1 cellular context compared by ENCODE assay signal in genomic region chr10:61063035-61063434, GRCh38.
TF ChIP-seq lines count a peak whose summit lies in the region.

No MANE protein-coding gene starts in this region.

TF ChIP-seq in HepG2, 621 proteins besides CTCF, POLR2A, EP300 and RAD21 (continued from another document and continues in another):
- no peak for TF ChIP-seq PLRG1 (conservative IDR thresholded peaks at IDR 0.05)
- no peak for TF ChIP-seq ELF4 (CRISPR knock-in tag; IDR thresholded peaks at IDR 0.05; ENCODE audit: borderline replicate concordance)
- no peak for TF ChIP-seq ZNF678 (CRISPR knock-in tag; IDR thresholded peaks at IDR 0.05)
- 0 out of 2 replicates have a peak, but pooled peaks have one; percentile 25 for TF ChIP-seq STAT5B (CRISPR knock-in tag; IDR thresholded peaks at IDR 0.05)
- TF ChIP-seq ZNF687 (CRISPR knock-in tag; IDR thresholded peaks at IDR 0.05): no peak
- no peak for TF ChIP-seq NFKB2 (CRISPR knock-in tag; IDR thresholded peaks at IDR 0.05; ENCODE audit: borderline replicate concordance)
- TF ChIP-seq CEBPZ (IDR thresholded peaks at IDR 0.05; ENCODE audit: low read length): no peak
- no peak for TF ChIP-seq RFX5 (IDR thresholded peaks at IDR 0.05; ENCODE audit: low read depth, low read length)
- TF ChIP-seq MAF1 (CRISPR knock-in tag; IDR thresholded peaks at IDR 0.05; ENCODE audit: borderline replicate concordance): no peak
- peak; percentile 77 for TF ChIP-seq ZNF7 (CRISPR knock-in tag; IDR thresholded peaks at IDR 0.05)
- no peak for TF ChIP-seq ZNF512B (CRISPR knock-in tag; IDR thresholded peaks at IDR 0.05; ENCODE audit: borderline replicate concordance)
- no peak for TF ChIP-seq TRIM22 (IDR thresholded peaks at IDR 0.05)
- no peak for TF ChIP-seq ZNF841 (CRISPR knock-in tag; IDR thresholded peaks at IDR 0.05; ENCODE audit: borderline replicate concordance)
- TF ChIP-seq IKZF4 (CRISPR knock-in tag; IDR thresholded peaks at IDR 0.05; ENCODE audit: borderline replicate concordance, low read depth, not compliant biosample characterization): no peak
- peak; percentile 67; the same call in 1 of the 2 replicates for TF ChIP-seq ZNF772 (CRISPR knock-in tag; IDR thresholded peaks at IDR 0.05)
- TF ChIP-seq NBN (conservative IDR thresholded peaks at IDR 0.05): no peak
- TF ChIP-seq ZNF281 (CRISPR knock-in tag; IDR thresholded peaks at IDR 0.05; ENCODE audit: borderline replicate concordance): peak; percentile 67; the same call in 1 of the 2 replicates
- no peak for TF ChIP-seq ZBTB46 (CRISPR knock-in tag; IDR thresholded peaks at IDR 0.05; ENCODE audit: borderline replicate concordance)
- TF ChIP-seq KDM1A (CRISPR knock-in tag; IDR thresholded peaks at IDR 0.05): no peak
- peak; percentile 96 for TF ChIP-seq GATAD2A (CRISPR knock-in tag; IDR thresholded peaks at IDR 0.05)
- TF ChIP-seq ZNF530 (CRISPR knock-in tag; IDR thresholded peaks at IDR 0.05; ENCODE audit: low read depth): no peak
- TF ChIP-seq ZNF292 (CRISPR knock-in tag; IDR thresholded peaks at IDR 0.05; ENCODE audit: borderline replicate concordance, low read depth): peak; percentile 67; the same call in 1 of the 2 replicates
- no peak for TF ChIP-seq REL (CRISPR knock-in tag; conservative IDR thresholded peaks at IDR 0.05)
- TF ChIP-seq MTA1 (CRISPR knock-in tag; IDR thresholded peaks at IDR 0.05; ENCODE audit: borderline replicate concordance): no peak
- TF ChIP-seq ZBTB7A (CRISPR knock-in tag; IDR thresholded peaks at IDR 0.05): no peak
- no peak for TF ChIP-seq SNRNP70 (IDR thresholded peaks at IDR 0.05; ENCODE audit: low read depth, low read length)
- TF ChIP-seq FOXA3 (CRISPR knock-in tag; IDR thresholded peaks at IDR 0.05): peak; percentile 94
- TF ChIP-seq ZMAT3 (CRISPR knock-in tag; conservative IDR thresholded peaks at IDR 0.05): no peak
- TF ChIP-seq ZBTB44 (CRISPR knock-in tag; IDR thresholded peaks at IDR 0.05): no peak
- TF ChIP-seq ZNF792 (CRISPR knock-in tag; IDR thresholded peaks at IDR 0.05): peak; percentile 78; the same call in 1 of the 2 replicates
- TF ChIP-seq SRF (IDR thresholded peaks at IDR 0.05; ENCODE audit: low read depth, low read length): no peak
- TF ChIP-seq ZNF713 (CRISPR knock-in tag; IDR thresholded peaks at IDR 0.05): no peak
- no peak for TF ChIP-seq CHCHD3 (CRISPR knock-in tag; IDR thresholded peaks at IDR 0.05)
- TF ChIP-seq ZNF17 (CRISPR knock-in tag; IDR thresholded peaks at IDR 0.05): no peak
- TF ChIP-seq ZNF629 (CRISPR knock-in tag; conservative IDR thresholded peaks at IDR 0.05): peak; percentile 92
- TF ChIP-seq SNAPC5 (CRISPR knock-in tag; IDR thresholded peaks at IDR 0.05; ENCODE audit: borderline replicate concordance): no peak
- no peak for TF ChIP-seq ZBTB3 (CRISPR knock-in tag; IDR thresholded peaks at IDR 0.05; ENCODE audit: borderline replicate concordance, low read depth)
- no peak for TF ChIP-seq ZNF567 (CRISPR knock-in tag; IDR thresholded peaks at IDR 0.05; ENCODE audit: borderline replicate concordance)
- TF ChIP-seq RNF2 (conservative IDR thresholded peaks at IDR 0.05; ENCODE audit: low read depth): no peak
- TF ChIP-seq ZNF496 (CRISPR knock-in tag; IDR thresholded peaks at IDR 0.05; ENCODE audit: insufficient replicate concordance): no peak
- no peak for TF ChIP-seq DZIP1 (CRISPR knock-in tag; IDR thresholded peaks at IDR 0.05)
- no peak for TF ChIP-seq SAFB2 (CRISPR knock-in tag; IDR thresholded peaks at IDR 0.05; ENCODE audit: borderline replicate concordance, low read depth)
- peak in 1 of 2 experiments; percentile 48; a peak in 1 of 4 replicates for TF ChIP-seq KLF16 (CRISPR knock-in tag; IDR thresholded peaks at IDR 0.05)
